ENCODE assay signal across 1 cellular context in genomic region chr16:10641953-10642949, GRCh38.
TF ChIP-seq lines count a peak whose summit lies in the region.

No MANE protein-coding gene starts in this region.

TF ChIP-seq in HepG2, 621 proteins besides CTCF, POLR2A, EP300 and RAD21 (continued from another document and continues in another):
- TF ChIP-seq ATF6 (CRISPR knock-in tag; conservative IDR thresholded peaks at IDR 0.05) (no peak), CENPX (CRISPR knock-in tag; IDR thresholded peaks at IDR 0.05) (no peak), ZNF329 (CRISPR knock-in tag; IDR thresholded peaks at IDR 0.05; ENCODE audit: low read depth) (no peak), ZNF580 (CRISPR knock-in tag; IDR thresholded peaks at IDR 0.05; ENCODE audit: borderline replicate concordance, low read depth) (peak; percentile 49; the same call in 1 of the 2 replicates), ZNF317 (CRISPR knock-in tag; IDR thresholded peaks at IDR 0.05) (no peak; the same call in 1 of the 2 replicates), NFE2L1 (CRISPR knock-in tag; IDR thresholded peaks at IDR 0.05; ENCODE audit: borderline replicate concordance) (no peak), NFIB (CRISPR knock-in tag; IDR thresholded peaks at IDR 0.05; ENCODE audit: borderline replicate concordance) (no peak), ZMAT3 (CRISPR knock-in tag; conservative IDR thresholded peaks at IDR 0.05) (no peak), RBAK (CRISPR knock-in tag; IDR thresholded peaks at IDR 0.05) (no peak), ZNF12 (CRISPR knock-in tag; IDR thresholded peaks at IDR 0.05) (peak; percentile 80; the same call in 1 of the 2 replicates), ZNF616 (CRISPR knock-in tag; IDR thresholded peaks at IDR 0.05; ENCODE audit: low read depth) (peak; percentile 56; the same call in 1 of the 2 replicates), KIAA2018 (CRISPR knock-in tag; IDR thresholded peaks at IDR 0.05; ENCODE audit: borderline replicate concordance) (no peak), ZFP62 (CRISPR knock-in tag; IDR thresholded peaks at IDR 0.05) (no peak), ZNF766 (CRISPR knock-in tag; IDR thresholded peaks at IDR 0.05; ENCODE audit: borderline replicate concordance) (0 out of 2 replicates have a peak, but pooled peaks have one; percentile 51), TARDBP (CRISPR knock-in tag; IDR thresholded peaks at IDR 0.05) (peak; percentile 84), ZNF570 (CRISPR knock-in tag; IDR thresholded peaks at IDR 0.05; ENCODE audit: borderline replicate concordance) (no peak), ZFAT (CRISPR knock-in tag; conservative IDR thresholded peaks at IDR 0.05) (no peak), FOXP4 (CRISPR knock-in tag; IDR thresholded peaks at IDR 0.05) (0 out of 2 replicates have a peak, but pooled peaks have one; percentile 59), TCF7 (IDR thresholded peaks at IDR 0.05; ENCODE audit: low read depth) (peak; percentile 88), KLF12 (CRISPR knock-in tag; IDR thresholded peaks at IDR 0.05; ENCODE audit: borderline replicate concordance) (0 out of 2 replicates have a peak, but pooled peaks have one; percentile 26), HOXA7 (CRISPR knock-in tag; IDR thresholded peaks at IDR 0.05) (no peak), BRD4 (CRISPR knock-in tag; IDR thresholded peaks at IDR 0.05) (no peak), ZNF503 (CRISPR knock-in tag; IDR thresholded peaks at IDR 0.05) (peak; percentile 71; the same call in 1 of the 2 replicates), REPIN1 (CRISPR knock-in tag; IDR thresholded peaks at IDR 0.05; ENCODE audit: borderline replicate concordance, low read depth) (no peak; the same call in 1 of the 2 replicates), ZXDC (CRISPR knock-in tag; IDR thresholded peaks at IDR 0.05) (0 out of 2 replicates have a peak, but pooled peaks have one; percentile 28), MTA1 (CRISPR knock-in tag; IDR thresholded peaks at IDR 0.05; ENCODE audit: borderline replicate concordance) (no peak), ZNF768 (CRISPR knock-in tag; IDR thresholded peaks at IDR 0.05) (no peak), MATR3 (CRISPR knock-in tag; IDR thresholded peaks at IDR 0.05) (no peak), IRX3 (CRISPR knock-in tag; IDR thresholded peaks at IDR 0.05; ENCODE audit: borderline replicate concordance, low read depth) (no peak), HNF4G (IDR thresholded peaks at IDR 0.05; ENCODE audit: borderline replicate concordance, low read depth, low read length) (peak; percentile 17; the same call in 1 of the 2 replicates), HNF4G (CRISPR knock-in tag; IDR thresholded peaks at IDR 0.05; ENCODE audit: borderline replicate concordance, low read depth) (peak; percentile 60), PTBP1 (IDR thresholded peaks at IDR 0.05; ENCODE audit: low read depth, low read length, poor library complexity, severe bottlenecking) (no peak), ZSCAN30 (CRISPR knock-in tag; IDR thresholded peaks at IDR 0.05) (no peak), TFAP4 (IDR thresholded peaks at IDR 0.05; ENCODE audit: borderline replicate concordance, low read depth) (peak; percentile 29; the same call in 1 of the 2 replicates), CENPT (CRISPR knock-in tag; IDR thresholded peaks at IDR 0.05; ENCODE audit: low read depth) (no peak), MZF1 (CRISPR knock-in tag; IDR thresholded peaks at IDR 0.05; ENCODE audit: borderline replicate concordance) (no peak), POGK (CRISPR knock-in tag; conservative IDR thresholded peaks at IDR 0.05) (0 out of 2 replicates have a peak, but pooled peaks have one; percentile 65)
